ENCODE assay signal across 21 cellular contexts in genomic region chr12:56086608-56087007, GRCh38. TPM values are rescaled to one million over a fixed set of nuclear protein-coding genes. Genes with fewer than 3 reads are reported as not detected.
DNase-seq lines count a peak whose midpoint lies in the region; ATAC-seq and TF ChIP-seq lines count a peak whose summit lies in the region.
"Had no signal": no experiment of that assay in that cellular context is flagged by ENCODE, and none has a peak within 500 bp of the region (broad histone marks: within the 10 kb centered on the region; RNA-seq: fewer than 3 reads in every experiment).

No MANE protein-coding gene starts in this region.

- no peak overlapping the region for H3K56ac ChIP-seq in H9 (ENCODE audit: insufficient read length, low read depth, low read length)

- no peak overlapping the region for H4K91ac ChIP-seq in H9 (ENCODE audit: insufficient read length, low read depth, low read length)

- H3K4me3 ChIP-seq in left lung (no peak overlapping the region), suprapubic skin (no peak overlapping the region)
- H3K4me3 ChIP-seq: cardiac muscle cell, SJSA1, smooth muscle cell had no signal

- TF ChIP-seq CTCF in H9 (conservative IDR thresholded peaks at IDR 0.05) = no peak
- no peak for TF ChIP-seq CTCF in WTC11 (IDR thresholded peaks at IDR 0.05)
- TF ChIP-seq CTCF in left lung (IDR thresholded peaks at IDR 0.05) = no peak
- no peak for TF ChIP-seq CTCF in suprapubic skin (IDR thresholded peaks at IDR 0.05)
- TF ChIP-seq CTCF in glutamatergic neuron (IDR thresholded peaks at IDR 0.05; ENCODE audit: partially characterized antibody, unreplicated experiment) = no peak

- no peak overlapping the region for H2BK20ac ChIP-seq in H9 (ENCODE audit: low read depth, low read length, poor library complexity, severe bottlenecking)

- intact Hi-C loops in left lung (cut with DNase I) = no loop called here

- DNase-seq in H9 = no peak
- no peak for DNase-seq in WTC11 (ENCODE audit: low spot score)
- DNase-seq in left lung = no peak
- no peak for DNase-seq in suprapubic skin (ENCODE audit: low spot score in 2 of 2)
- no peak for DNase-seq in glutamatergic neuron
- DNase-seq in activated effector memory CD4-positive, alpha-beta T cell treated with Interleukin-2 at 50 U/mL for 16 hours = no peak
- no peak for DNase-seq in COLO829 (ENCODE audit: low spot score)
- DNase-seq: activated naive CD4-positive, alpha-beta T cell; amniotic stem cell; EL; KG1; NCI-H1694; NCI-H2171; NCI-H526; stimulated activated CD4-positive, alpha-beta T cell treated with anti-CD3 and anti-CD28 coated beads, Interleukin-2, amount 100 ng/mL, for 24 hours; T-helper 1 cell had no signal

- no peak overlapping the region for H2AFZ ChIP-seq in H9 (ENCODE audit: low read length)

- H3K36me3 Mint-ChIP-seq in H9 (ENCODE audit: insufficient read depth in 1 of 3, low read depth in 3 of 3) (peaks cover 33 to 73% (median 70%) of the 10 kb centered on the region in 3 experiments), WTC11 (peaks cover 55% of the 10 kb centered on the region), glutamatergic neuron (ENCODE audit: unreplicated experiment) (no peaks in the 10 kb centered on the region)
- H3K36me3 Mint-ChIP-seq: memory B cell had no signal

- no peaks in the 10 kb centered on the region for H4K20me1 ChIP-seq in H9 (ENCODE audit: control insufficient read depth, insufficient read depth, insufficient read length)

- no peak overlapping the region for H3K4me2 ChIP-seq in H9 (ENCODE audit: insufficient read depth, insufficient read length, low read length)
- H3K4me2 ChIP-seq: smooth muscle cell had no signal

- no peak overlapping the region for H2BK120ac ChIP-seq in H9 (ENCODE audit: low read depth, low read length, poor library complexity, severe bottlenecking)

- H3T11ph ChIP-seq in H9 (ENCODE audit: low read length) = no peak overlapping the region

- no CpG with 5 or more reads among the region's 6 CpGs for WGBS in H9 (ENCODE audit: extremely low coverage, insufficient read length, low lambda C conversion rate)
- WGBS in suprapubic skin = 90% methylated on average over 6 of the region's 6 CpGs

- CTCF ChIA-PET in WTC11 (lab: Charles Lee) = interaction anchor here (0.6 kb wide), 1 partner anchor 432 kb away, joined by 4 read pairs; no protein-coding TSS in a partner anchor

- ATAC-seq in WTC11 (no peak), left lung (no peak)

- H3K9me3 Mint-ChIP-seq in H9 (no peaks in the 10 kb centered on the region), WTC11 (no peaks in the 10 kb centered on the region), glutamatergic neuron (ENCODE audit: unreplicated experiment) (peaks cover 5% of the 10 kb centered on the region)
- H3K9me3 Mint-ChIP-seq: memory B cell had no signal

- H3K27ac ChIP-seq in H9 (ENCODE audit: insufficient read length, low read depth, low read length) = no peak overlapping the region
- peak overlapping the region; percentile 18 to 50 for H3K27ac ChIP-seq in left lung
- H3K27ac ChIP-seq in suprapubic skin = peak overlapping the region; percentile 36
- H3K27ac ChIP-seq: SJSA1 had no signal

- no peak overlapping the region for H2BK15ac ChIP-seq in H9 (ENCODE audit: low read depth, low read length)

- no peak overlapping the region for H2AK5ac ChIP-seq in H9 (ENCODE audit: insufficient read length, low read length)

- no peaks in the 10 kb centered on the region for H3K23me2 ChIP-seq in H9 (ENCODE audit: insufficient read length, low read depth, low read length, poor library complexity, severe bottlenecking)

- no peak overlapping the region; a peak in 1 of 5 replicates for H3K4me3 Mint-ChIP-seq in H9
- no peak overlapping the region for H3K4me3 Mint-ChIP-seq in WTC11
- H3K4me3 Mint-ChIP-seq in glutamatergic neuron (ENCODE audit: unreplicated experiment) = no peak overlapping the region
- H3K4me3 Mint-ChIP-seq: memory B cell had no signal

- no peak overlapping the region for H2BK5ac ChIP-seq in H9 (ENCODE audit: insufficient read length, low read length)

- POLR2A ChIA-PET in WTC11 (lab: Charles Lee) = interaction anchor here (1.3 kb wide), 1 partner anchor 18 kb away, joined by 6 read pairs; the partner anchor contains the start of gene PA2G4

- no peak for TF ChIP-seq EP300 in suprapubic skin (IDR thresholded peaks at IDR 0.05)

- no peak overlapping the region for H3K14ac ChIP-seq in H9 (ENCODE audit: insufficient read depth, low read length)

- H3K9ac ChIP-seq in H9 (ENCODE audit: extremely low read depth, insufficient read length, low read length) = no peak overlapping the region

- H4K8ac ChIP-seq in H9 (replicated peaks; ENCODE audit: insufficient read length, low read depth, low read length) = no peak overlapping the region

- peak overlapping the region in 2 of 3 experiments; percentile 47 to 49; a peak in 2 of 7 replicates for H3K27ac Mint-ChIP-seq in H9
- H3K27ac Mint-ChIP-seq in WTC11 = peak overlapping the region; percentile 53; the same call in 1 of the 2 replicates
- no peak overlapping the region for H3K27ac Mint-ChIP-seq in glutamatergic neuron (ENCODE audit: unreplicated experiment)
- H3K27ac Mint-ChIP-seq: memory B cell had no signal

- H3K79me1 ChIP-seq in H9 (ENCODE audit: insufficient read depth, low read depth, low read length, poor library complexity, severe bottlenecking) = no peaks in the 10 kb centered on the region

- H3K18ac ChIP-seq in H9 (ENCODE audit: insufficient read length, low read depth, low read length) = no peak overlapping the region

- H4K5ac ChIP-seq in H9 (ENCODE audit: insufficient read length, low read depth, low read length) = no peak overlapping the region

- H3K36me3 ChIP-seq in left lung (no peaks in the 10 kb centered on the region), suprapubic skin (peaks cover 14% of the 10 kb centered on the region)
- H3K36me3 ChIP-seq: cardiac muscle cell, SJSA1 had no signal

- no peak overlapping the region for H3K23ac ChIP-seq in H9 (ENCODE audit: insufficient read length, low read depth, low read length)

- no peak overlapping the region for H2BK12ac ChIP-seq in H9 (ENCODE audit: insufficient read length, low read depth, low read length)

- TF ChIP-seq POLR2A in suprapubic skin (IDR thresholded peaks at IDR 0.05) = no peak

- H3K4ac ChIP-seq in H9 (ENCODE audit: low read depth, low read length) = no peak overlapping the region

- no peaks in the 10 kb centered on the region for H3K4me1 ChIP-seq in H9 (ENCODE audit: insufficient read depth, low read length)
- H3K4me1 ChIP-seq in left lung = peaks cover 4 to 6% of the 10 kb centered on the region in 2 donors
- peaks cover 23% of the 10 kb centered on the region for H3K4me1 ChIP-seq in suprapubic skin
- H3K4me1 ChIP-seq: SJSA1 had no signal

- no peaks in the 10 kb centered on the region for H3K27me3 Mint-ChIP-seq in H9 (ENCODE audit: low read depth)
- no peaks in the 10 kb centered on the region for H3K27me3 Mint-ChIP-seq in WTC11 (ENCODE audit: low read depth)
- no peaks in the 10 kb centered on the region for H3K27me3 Mint-ChIP-seq in glutamatergic neuron (ENCODE audit: unreplicated experiment)

- peaks cover 5 to 8% of the 10 kb centered on the region in 2 experiments for H3K4me1 Mint-ChIP-seq in H9
- peaks cover 6% of the 10 kb centered on the region for H3K4me1 Mint-ChIP-seq in WTC11
- H3K4me1 Mint-ChIP-seq in glutamatergic neuron (ENCODE audit: low read depth, unreplicated experiment) = no peaks in the 10 kb centered on the region
- H3K4me1 Mint-ChIP-seq: memory B cell had no signal

- H3K27me3 ChIP-seq in H9 (ENCODE audit: insufficient read depth, low read length) (no peaks in the 10 kb centered on the region), left lung (peaks cover 0 to 14% of the 10 kb centered on the region in 2 donors), suprapubic skin (no peaks in the 10 kb centered on the region)
- H3K27me3 ChIP-seq: cardiac muscle cell had no signal

- peaks cover 6% of the 10 kb centered on the region; the same call in 1 of the 2 replicates for H3K79me2 ChIP-seq in H9 (ENCODE audit: insufficient read depth, low read length)

- H3K9me3 ChIP-seq in H9 (ENCODE audit: control insufficient read depth, low read depth, low read length) = no peaks in the 10 kb centered on the region
- H3K9me3 ChIP-seq in left lung = no peaks in the 10 kb centered on the region
- no peaks in the 10 kb centered on the region for H3K9me3 ChIP-seq in suprapubic skin
- H3K9me3 ChIP-seq: SJSA1 had no signal

RNA-seq across cellular contexts. Expression of gene ERBB3, which starts 6.6 kb away (rescaled TPM):
- total RNA-seq in H9 (2021) (51.2 and 56.5 TPM in 2 replicates), WTC11 (2021) (49.2 to 64.3 TPM (median 52.4 TPM) in 3 replicates), left lung (10 to 100 TPM; 38.6 to 88.8 TPM), suprapubic skin (100 to 1,000 TPM; 147 to 226 (median 181) TPM), glutamatergic neuron (ENCODE audit: unreplicated experiment) (33.7 TPM)
- total RNA-seq: glomerular endothelial cell, SJSA1 had no signal

RNA-seq across cellular contexts. Expression of gene PA2G4, which starts 17.8 kb away (rescaled TPM):
- total RNA-seq in H9 (2021) (248 TPM in 2 replicates), WTC11 (2021) (198 to 249 TPM (median 199 TPM) in 3 replicates), left lung (100 to 1,000 TPM in 1 of 2 donors, 10 to 100 TPM in 1; 62.0 to 103 TPM), suprapubic skin (100 to 1,000 TPM; 103 to 153 (median 117) TPM), glutamatergic neuron (ENCODE audit: unreplicated experiment) (86.5 TPM)

RNA-seq across cellular contexts. Expression of gene RPL41, which starts 29.8 kb away (rescaled TPM):
- total RNA-seq in H9 (2021) (4,637 and 4,685 TPM in 2 replicates), WTC11 (2021) (4,004 to 4,366 TPM (median 4,314 TPM) in 3 replicates), left lung (1,000 to 10,000 TPM; 3,023 to 3,157 TPM), suprapubic skin (1,000 to 10,000 TPM; 2,523 to 6,346 (median 5,689) TPM), glutamatergic neuron (ENCODE audit: unreplicated experiment) (1,433 TPM)

RNA-seq across cellular contexts. Expression of gene ZC3H10, which starts 31.5 kb away (rescaled TPM):
- total RNA-seq in H9 (2021) = 8.9 and 9.4 TPM in 2 replicates
- total RNA-seq in WTC11 (2021) = 11.3 to 13.6 TPM (median 13.1 TPM) in 3 replicates
- 1 to 10 TPM; 6.0 to 8.7 TPM for total RNA-seq in left lung
- 1 to 10 TPM; 2.1 to 5.6 (median 3.4) TPM for total RNA-seq in suprapubic skin
- 11.1 TPM for total RNA-seq in glutamatergic neuron (ENCODE audit: unreplicated experiment)

RNA-seq across cellular contexts. Expression of gene ESYT1, which starts 41.5 kb away (rescaled TPM):
- total RNA-seq in H9 (2021) = 111 and 112 TPM in 2 replicates
- 77.7 to 80.8 TPM (median 80.1 TPM) in 3 replicates for total RNA-seq in WTC11 (2021)
- total RNA-seq in left lung = 100 to 1,000 TPM; 102 to 116 TPM
- 100 to 1,000 TPM in 2 of 4 donors, 10 to 100 TPM in 2; 73.1 to 128 (median 103) TPM for total RNA-seq in suprapubic skin
- total RNA-seq in glutamatergic neuron (ENCODE audit: unreplicated experiment) = 144 TPM
